Comparison of ENCODE assay signal across 23 cellular contexts in the genomic region with DNA sequence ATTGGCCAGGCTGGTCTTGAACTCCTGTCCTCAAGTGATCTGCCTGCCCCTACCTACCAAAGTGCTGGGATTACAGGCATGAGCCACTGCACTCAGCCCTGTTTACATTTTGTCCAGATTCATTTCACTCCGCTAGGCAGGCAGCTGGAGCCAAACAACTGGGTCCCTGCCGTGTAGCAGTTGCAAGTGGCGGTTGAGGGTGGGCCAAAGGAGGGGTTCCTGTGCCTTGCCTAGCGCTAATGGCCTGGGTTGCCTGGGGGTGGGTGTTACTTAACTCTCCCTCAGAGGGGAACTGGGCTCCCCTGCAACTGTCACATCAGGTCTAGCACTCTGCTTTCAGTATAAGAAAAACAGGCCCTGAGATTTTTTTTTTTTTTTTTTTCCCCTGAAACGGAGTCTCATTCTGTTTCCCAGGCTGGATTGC. TPM values are rescaled to one million over a fixed set of nuclear protein-coding genes. Genes with fewer than 3 reads are reported as not detected.
DNase-seq lines count a peak whose midpoint lies in the region; ATAC-seq and TF ChIP-seq lines count a peak whose summit lies in the region.
"Had no signal": no experiment of that assay in that cellular context is flagged by ENCODE, and none has a peak within 500 bp of the region (broad histone marks: within the 10 kb centered on the region; RNA-seq: fewer than 3 reads in every experiment).

No MANE protein-coding gene starts in this region.

- H3K4me2 ChIP-seq in SK-N-SH = no peak overlapping the region
- no peak overlapping the region for H3K4me2 ChIP-seq in OCI-LY7 (ENCODE audit: low read length)
- H3K4me2 ChIP-seq: GM23338 had no signal

- WGBS in SK-N-SH (ENCODE audit: low lambda C conversion rate) = 80% methylated on average over 5 of the region's 5 CpGs

- no peak for TF ChIP-seq RAD21 in SK-N-SH (IDR thresholded peaks at IDR 0.05; ENCODE audit: low read length)

- H3K79me2 ChIP-seq in SK-N-SH (ENCODE audit: insufficient read depth) = no peaks in the 10 kb centered on the region
- H3K79me2 ChIP-seq in OCI-LY7 (ENCODE audit: insufficient read depth, low read depth, low read length) = no peaks in the 10 kb centered on the region

- CTCF ChIA-PET in SK-N-SH (lab: Yijun Ruan, JAX) = no interaction called here
- CTCF ChIA-PET in OCI-LY7 (lab: Charles Lee; ENCODE audit: unreplicated experiment) = no interaction called here

- H3F3A ChIP-seq in SK-N-SH (replicated peaks; ENCODE audit: insufficient read depth) = no peaks in the 10 kb centered on the region

- H3K9me3 ChIP-seq in SK-N-SH (no peaks in the 10 kb centered on the region), OCI-LY7 (ENCODE audit: low read length) (no peaks in the 10 kb centered on the region)
- H3K9me3 ChIP-seq: stomach had no signal

- DNase-seq in SK-N-SH (peak; percentile 52), M059J (ENCODE audit: low read depth) (peak; percentile 65), OCI-LY7 (ENCODE audit: low spot score) (peak; percentile 64), substantia nigra (lab: John Stamatoyannopoulos, UW) (no peak), NCI-H1930 (lab: John Stamatoyannopoulos, UW) (no peak), inferior parietal cortex (ENCODE audit: extremely low spot score) (no peak)
- DNase-seq in stimulated activated naive B cell treated with anti-CD40 and anti-IgM and Interleukin-4, amounts not matched to agents 10 μg/mL and 1 μg/mL and 100 μg/mL, for 72 hours = no peak
- DNase-seq: activated CD4-positive, alpha-beta memory T cell treated with anti-CD3 and anti-CD28 coated beads for 36 hours; activated T-cell treated with anti-CD3 and anti-CD28 coated beads, Interleukin-2, amount 50 U/mL, for 24 hours; foreskin fibroblast; Karpas-422; left cardiac atrium; NCI-H187 treated with DMSO at 0.1 percent for 48 hours; occipital lobe; right cardiac atrium; stomach had no signal

- H3K9me3 Mint-ChIP-seq in stimulated activated naive B cell treated with anti-CD40 and anti-IgM and Interleukin-4, amounts not matched to agents 10 μg/mL and 1 μg/mL and 100 μg/mL, for 72 hours = peaks cover 2 to 3% of the 10 kb centered on the region in 2 donors
- H3K9me3 Mint-ChIP-seq: activated CD4-positive, alpha-beta memory T cell treated with anti-CD3 and anti-CD28 coated beads for 36 hours; activated naive CD4-positive, alpha-beta T cell treated with anti-CD3 and anti-CD28 coated beads, Interleukin-2, amount 50 U/mL, for 24 hours; activated T-cell treated with anti-CD3 and anti-CD28 coated beads, Interleukin-2, amount 50 U/mL, for 24 hours; GM23338 had no signal

- intact Hi-C loops in OCI-LY7 (cut with micrococcal nuclease; ENCODE audit: unreplicated experiment) = no loop called here

- H3K36me3 ChIP-seq in SK-N-SH (replicated peaks in 1 of 2; ENCODE audit: control insufficient read depth in 1 of 2, insufficient read depth in 2 of 2, low read length in 1 of 2) (no peaks in the 10 kb centered on the region), OCI-LY7 (ENCODE audit: insufficient read depth, low read length) (no peaks in the 10 kb centered on the region)

- no peaks in the 10 kb centered on the region for H3K27me3 ChIP-seq in SK-N-SH (ENCODE audit: insufficient read depth)
- H3K27me3 ChIP-seq: stomach had no signal

- H3K36me3 Mint-ChIP-seq in stimulated activated naive B cell treated with anti-CD40 and anti-IgM and Interleukin-4, amounts not matched to agents 10 μg/mL and 1 μg/mL and 100 μg/mL, for 72 hours = peaks cover 23 to 28% of the 10 kb centered on the region in 2 donors
- H3K36me3 Mint-ChIP-seq: activated CD4-positive, alpha-beta memory T cell treated with anti-CD3 and anti-CD28 coated beads for 36 hours; activated naive CD4-positive, alpha-beta T cell treated with anti-CD3 and anti-CD28 coated beads, Interleukin-2, amount 50 U/mL, for 24 hours had no signal

- H3K4me3 Mint-ChIP-seq in stimulated activated naive B cell treated with anti-CD40 and anti-IgM and Interleukin-4, amounts not matched to agents 10 μg/mL and 1 μg/mL and 100 μg/mL, for 72 hours = peak overlapping the region; percentile 6 to 44
- H3K4me3 Mint-ChIP-seq: activated CD4-positive, alpha-beta memory T cell treated with anti-CD3 and anti-CD28 coated beads for 36 hours; activated naive CD4-positive, alpha-beta T cell treated with anti-CD3 and anti-CD28 coated beads, Interleukin-2, amount 50 U/mL, for 24 hours; activated T-cell treated with anti-CD3 and anti-CD28 coated beads, Interleukin-2, amount 50 U/mL, for 24 hours; GM23338 had no signal

- TF ChIP-seq EP300 in SK-N-SH (IDR thresholded peaks at IDR 0.05; ENCODE audit: borderline replicate concordance in 1 of 2, low read depth in 1 of 2, low read length in 1 of 2) = no peak

- no peaks in the 10 kb centered on the region for H4K20me1 ChIP-seq in SK-N-SH (ENCODE audit: insufficient read depth)
- H4K20me1 ChIP-seq in OCI-LY7 (ENCODE audit: insufficient read depth, low read length) = no peaks in the 10 kb centered on the region

- H3K27ac ChIP-seq in SK-N-SH (ENCODE audit: low read depth in 2 of 2, low read length in 1 of 2) (no peak overlapping the region), OCI-LY7 (ENCODE audit: low read depth, low read length, poor library complexity, severe bottlenecking) (peak overlapping the region; percentile 45), substantia nigra (ENCODE audit: low read depth, low read length, poor library complexity, severe bottlenecking) (no peak overlapping the region)
- H3K27ac ChIP-seq: coronary artery, stomach, VCaP had no signal

- no peak for ATAC-seq in SK-N-SH treated with all-trans-retinoic acid at 6 μM for 48 hours
- ATAC-seq in stimulated activated naive B cell treated with anti-CD40 and anti-IgM and Interleukin-4, amounts not matched to agents 10 μg/mL and 1 μg/mL and 100 μg/mL, for 72 hours (replicated peaks) = no peak
- ATAC-seq: GM23338, left cardiac atrium, right cardiac atrium had no signal

- H2AFZ ChIP-seq in SK-N-SH (ENCODE audit: low read depth) (no peak overlapping the region), OCI-LY7 (ENCODE audit: low read length) (0 out of 2 replicates have a peak overlapping the region, but pooled peaks have one; percentile 30)
- H2AFZ ChIP-seq: GM23338 had no signal

- peaks cover 27 to 63% of the 10 kb centered on the region in 2 donors for H3K4me1 Mint-ChIP-seq in stimulated activated naive B cell treated with anti-CD40 and anti-IgM and Interleukin-4, amounts not matched to agents 10 μg/mL and 1 μg/mL and 100 μg/mL, for 72 hours
- H3K4me1 Mint-ChIP-seq: activated naive CD4-positive, alpha-beta T cell treated with anti-CD3 and anti-CD28 coated beads, Interleukin-2, amount 50 U/mL, for 24 hours; GM23338 had no signal

- no peak overlapping the region for H3K9ac ChIP-seq in SK-N-SH

- POLR2A ChIA-PET in SK-N-SH (lab: Yijun Ruan, JAX) (no interaction called here), OCI-LY7 (lab: Charles Lee) (no interaction called here)

- H3K27ac Mint-ChIP-seq in stimulated activated naive B cell treated with anti-CD40 and anti-IgM and Interleukin-4, amounts not matched to agents 10 μg/mL and 1 μg/mL and 100 μg/mL, for 72 hours = peak overlapping the region; percentile 81
- H3K27ac Mint-ChIP-seq: activated CD4-positive, alpha-beta memory T cell treated with anti-CD3 and anti-CD28 coated beads for 36 hours; activated naive CD4-positive, alpha-beta T cell treated with anti-CD3 and anti-CD28 coated beads, Interleukin-2, amount 50 U/mL, for 24 hours; activated T-cell treated with anti-CD3 and anti-CD28 coated beads, Interleukin-2, amount 50 U/mL, for 24 hours; GM23338 had no signal

- no TSS peak for BruUV-seq in OCI-LY7 (replicated peaks; lab: Mats Ljungman, UMichigan)

- no peak overlapping the region for H3K4me3 ChIP-seq in SK-N-SH (ENCODE audit: low read depth in 2 of 2, low read length in 1 of 2)
- H3K4me3 ChIP-seq in OCI-LY7 (ENCODE audit: low read depth, low read length, poor library complexity, severe bottlenecking) = no peak overlapping the region
- H3K4me3 ChIP-seq: coronary artery, GM23338, stomach had no signal

- TF ChIP-seq CTCF in SK-N-SH (IDR thresholded peaks at IDR 0.05) (no peak), OCI-LY7 (conservative IDR thresholded peaks at IDR 0.05; ENCODE audit: low read length) (no peak)

- no peaks in the 10 kb centered on the region for H3K9me2 ChIP-seq in SK-N-SH
- no peaks in the 10 kb centered on the region for H3K9me2 ChIP-seq in OCI-LY7 (ENCODE audit: insufficient read depth, low read length)

- H3K27me3 Mint-ChIP-seq in stimulated activated naive B cell treated with anti-CD40 and anti-IgM and Interleukin-4, amounts not matched to agents 10 μg/mL and 1 μg/mL and 100 μg/mL, for 72 hours = no peaks in the 10 kb centered on the region
- H3K27me3 Mint-ChIP-seq: activated CD4-positive, alpha-beta memory T cell treated with anti-CD3 and anti-CD28 coated beads for 36 hours; activated naive CD4-positive, alpha-beta T cell treated with anti-CD3 and anti-CD28 coated beads, Interleukin-2, amount 50 U/mL, for 24 hours; activated T-cell treated with anti-CD3 and anti-CD28 coated beads, Interleukin-2, amount 50 U/mL, for 24 hours had no signal

- H3K4me1 ChIP-seq in SK-N-SH (ENCODE audit: control insufficient read depth in 1 of 2, insufficient read depth in 2 of 2, low read depth in 1 of 2, low read length in 1 of 2) = no peaks in the 10 kb centered on the region
- peaks cover 44% of the 10 kb centered on the region for H3K4me1 ChIP-seq in OCI-LY7 (ENCODE audit: insufficient read depth, low read length, poor library complexity, severe bottlenecking)
- H3K4me1 ChIP-seq: stomach had no signal

RNA-seq across cellular contexts. Expression of a gene that starts 7.4 kb away (rescaled TPM):
- 0.87 and 1.6 TPM in 2 replicates for polyA plus RNA-seq in SK-N-SH (2012; rRNA removed)
- polyA plus RNA-seq in SK-N-SH (2012; cell fraction: cytosol; rRNA removed) = 0.64 and 0.72 TPM in 2 replicates
- polyA plus RNA-seq in SK-N-SH (2012; cell fraction: nucleus; rRNA removed) = 0.88 and 1.6 TPM in 2 replicates
- total RNA-seq in M059J (2014; rRNA removed; shearing (Covaris generic)) = 0.39 and 0.76 TPM in 2 replicates
- 13.3 and 21.6 TPM in 2 replicates for total RNA-seq in OCI-LY7 (2014; rRNA removed; shearing (Covaris generic))
- 16.3 and 17.4 TPM in 2 replicates for total RNA-seq in OCI-LY7 (2022)
- total RNA-seq: endothelial cell of umbilical vein, G401 had no signal

RNA-seq across cellular contexts. Expression of a gene that starts 11.0 kb away (rescaled TPM):
- 139 and 157 TPM in 2 replicates for polyA plus RNA-seq in SK-N-SH (2012; rRNA removed)
- polyA plus RNA-seq in SK-N-SH (2012; cell fraction: cytosol; rRNA removed) = 66.9 and 93.0 TPM in 2 replicates
- 43.6 and 56.5 TPM in 2 replicates for polyA plus RNA-seq in SK-N-SH (2012; cell fraction: nucleus; rRNA removed)
- total RNA-seq in M059J (2014; rRNA removed; shearing (Covaris generic)) = 84.6 and 136 TPM in 2 replicates
- total RNA-seq in OCI-LY7 (2014; rRNA removed; shearing (Covaris generic)) = 48.9 and 60.5 TPM in 2 replicates
- total RNA-seq in OCI-LY7 (2022) = 69.0 and 73.2 TPM in 2 replicates

RNA-seq across cellular contexts. Expression of a gene that starts 27.2 kb away (rescaled TPM):
- 5.8 and 9.1 TPM in 2 replicates for polyA plus RNA-seq in SK-N-SH (2012; rRNA removed)
- polyA plus RNA-seq in SK-N-SH (2012; cell fraction: cytosol; rRNA removed) = 8.6 and 8.9 TPM in 2 replicates
- polyA plus RNA-seq in SK-N-SH (2012; cell fraction: nucleus; rRNA removed) = 5.3 and 11.5 TPM in 2 replicates
- 10.6 and 22.6 TPM in 2 replicates for total RNA-seq in M059J (2014; rRNA removed; shearing (Covaris generic))
- 8.0 and 11.0 TPM in 2 replicates for total RNA-seq in OCI-LY7 (2014; rRNA removed; shearing (Covaris generic))
- total RNA-seq in OCI-LY7 (2022) = 16.0 and 16.8 TPM in 2 replicates

RNA-seq across cellular contexts. Expression of a gene that starts 31.4 kb away (rescaled TPM):
- 4.6 and 6.6 TPM in 2 replicates for polyA plus RNA-seq in SK-N-SH (2012; rRNA removed)
- 5.3 and 5.7 TPM in 2 replicates for polyA plus RNA-seq in SK-N-SH (2012; cell fraction: cytosol; rRNA removed)
- 5.1 and 5.9 TPM in 2 replicates for polyA plus RNA-seq in SK-N-SH (2012; cell fraction: nucleus; rRNA removed)
- 30.5 and 31.4 TPM in 2 replicates for total RNA-seq in M059J (2014; rRNA removed; shearing (Covaris generic))
- total RNA-seq in OCI-LY7 (2014; rRNA removed; shearing (Covaris generic)) = not detected in 2 replicates
- not detected in 2 replicates for total RNA-seq in OCI-LY7 (2022)
- total RNA-seq: activated CD4-positive, alpha-beta memory T cell treated with anti-CD3 and anti-CD28 coated beads for 36 hours; endothelial cell of umbilical vein; occipital lobe had no signal

RNA-seq across cellular contexts. Expression of a gene that starts 41.1 kb away (rescaled TPM):
- 35.6 and 43.8 TPM in 2 replicates for polyA plus RNA-seq in SK-N-SH (2012; rRNA removed)
- polyA plus RNA-seq in SK-N-SH (2012; cell fraction: cytosol; rRNA removed) = 20.7 and 27.9 TPM in 2 replicates
- 72.2 and 94.5 TPM in 2 replicates for polyA plus RNA-seq in SK-N-SH (2012; cell fraction: nucleus; rRNA removed)
- total RNA-seq in M059J (2014; rRNA removed; shearing (Covaris generic)) = 29.5 and 43.3 TPM in 2 replicates
- 40.6 and 52.4 TPM in 2 replicates for total RNA-seq in OCI-LY7 (2014; rRNA removed; shearing (Covaris generic))
- total RNA-seq in OCI-LY7 (2022) = 59.3 and 59.5 TPM in 2 replicates

Comparison
In these comparisons a context has a peak if more than half of its experiments do, and no peak if none do; other contexts are left out.
1. DNase-seq: peak in SK-N-SH (single experiment), M059J (single experiment) and OCI-LY7 (single experiment); none in stimulated activated naive B cell treated with anti-CD40 and anti-IgM and Interleukin-4, amounts not matched to agents 10 μg/mL and 1 μg/mL and 100 μg/mL, for 72 hours (single experiment), substantia nigra (0 of 49), NCI-H1930 (0 of 2) and inferior parietal cortex (single experiment).